ENCODE assay signal across 8 cellular contexts in genomic region chr20:54475334-54476287, GRCh38. TPM values are rescaled to one million over a fixed set of nuclear protein-coding genes. Genes with fewer than 3 reads are reported as not detected.
DNase-seq lines count a peak whose midpoint lies in the region; ATAC-seq, FAIRE-seq and TF ChIP-seq lines count a peak whose summit lies in the region.

DOK5 (plus strand) TSS chr20:54475593; CDS start chr20:54475947, 354 bp downstream.

- H3K4me3 ChIP-seq in HUES64 (ENCODE audit: low read length) (peak within 1 kb of the TSS; percentile 99), keratinocyte (ENCODE audit: control insufficient read depth in 2 of 3, extremely low read depth in 1 of 3, insufficient read depth in 2 of 3, low read depth in 1 of 3, low read length in 3 of 3) (peak within 1 kb of the TSS in 1 of 3 experiments; percentile 13), smooth muscle cell (peak within 1 kb of the TSS; percentile 81)

- H3K27ac ChIP-seq in HUES64 (ENCODE audit: low read depth, low read length), result no peak within 1 kb of the TSS
- H3K27ac ChIP-seq in keratinocyte (ENCODE audit: control insufficient read depth, insufficient read depth, low read length), result no peak within 1 kb of the TSS
- no peak within 1 kb of the TSS for H3K27ac ChIP-seq in smooth muscle cell (ENCODE audit: low read depth)

- peak within 1 kb of the TSS; percentile 48 for H3K4me2 ChIP-seq in keratinocyte (ENCODE audit: control insufficient read depth, extremely low read depth, insufficient read depth, low read depth, low read length)
- H3K4me2 ChIP-seq in smooth muscle cell, result peak within 1 kb of the TSS; percentile 95

- DNase-seq in cerebellum (ENCODE audit: low spot score) (peak; percentile 24), keratinocyte (ENCODE audit: low read depth, low spot score) (no peak), smooth muscle cell (lab: John Stamatoyannopoulos, UW; ENCODE audit: unreplicated experiment) (peak; percentile 41), NOMO-1 treated with dmso at 0.1 percent for 144 hours (lab: John Stamatoyannopoulos, UW; ENCODE audit: unreplicated experiment) (no peak)
- DNase-seq in central memory CD4-positive, alpha-beta T cell, result no peak
- DNase-seq in stimulated activated CD4-positive, alpha-beta T cell treated with anti-CD3 and anti-CD28 coated beads, Interleukin-2, amount 100 ng/mL, for 48 hours, result no peak

- H3K4me1 ChIP-seq in HUES64 (ENCODE audit: insufficient read depth, low read length) (peaks cover 31% of the 10 kb centered on the region), keratinocyte (ENCODE audit: control insufficient read depth, extremely low read depth, insufficient read depth, low read length) (no peaks in the 10 kb centered on the region), smooth muscle cell (ENCODE audit: low read depth) (peaks cover 26% of the 10 kb centered on the region)

- no peak for ATAC-seq in GM21576 (IDR thresholded peaks at IDR 0.05; ENCODE audit: unreplicated experiment)

- dilution Hi-C loops in keratinocyte (cut with MboI; ENCODE audit: extremely low pct_ligation_motif_present, low sequenced_read_pairs), result no loop called here

- H3K9me3 ChIP-seq in HUES64 (ENCODE audit: insufficient read depth, low read depth, low read length), result no peaks in the 10 kb centered on the region
- no peaks in the 10 kb centered on the region for H3K9me3 ChIP-seq in keratinocyte (ENCODE audit: control insufficient read depth, low read depth, low read length)
- H3K9me3 ChIP-seq in smooth muscle cell (replicated peaks; ENCODE audit: low read depth), result no peaks in the 10 kb centered on the region

- H3K79me2 ChIP-seq in keratinocyte (ENCODE audit: control insufficient read depth, insufficient read depth, low read length) (no peaks in the 10 kb centered on the region), smooth muscle cell (ENCODE audit: low read depth) (peaks cover 9% of the 10 kb centered on the region)

- TF ChIP-seq CTCF in keratinocyte (optimal IDR thresholded peaks at IDR 0.05 in 1 of 3, IDR thresholded peaks at IDR 0.05 in 1 of 3, conservative IDR thresholded peaks at IDR 0.05 in 1 of 3; ENCODE audit: extremely low read depth in 1 of 3, insufficient read depth in 2 of 3, low read length in 3 of 3), result no peak
- TF ChIP-seq CTCF in smooth muscle cell (IDR thresholded peaks at IDR 0.05; ENCODE audit: borderline replicate concordance, insufficient read depth, poor library complexity, severe bottlenecking), result no peak

- no peaks in the 10 kb centered on the region for H3K36me3 ChIP-seq in HUES64 (ENCODE audit: insufficient read depth, low read length)
- H3K36me3 ChIP-seq in keratinocyte (ENCODE audit: control insufficient read depth in 2 of 2, extremely low read depth in 1 of 2, insufficient read depth in 2 of 2, low read length in 2 of 2), result no peaks in the 10 kb centered on the region
- no peaks in the 10 kb centered on the region for H3K36me3 ChIP-seq in smooth muscle cell (ENCODE audit: low read depth)

- H3K9ac ChIP-seq in HUES64 (ENCODE audit: low read depth, low read length), result peak within 1 kb of the TSS; percentile 65
- H3K9ac ChIP-seq in keratinocyte (ENCODE audit: control insufficient read depth, extremely low read depth, insufficient read depth, low read length), result no peak within 1 kb of the TSS
- peak within 1 kb of the TSS; percentile 33 for H3K9ac ChIP-seq in smooth muscle cell (ENCODE audit: low read depth)

- peaks cover 10% of the 10 kb centered on the region for H3F3A ChIP-seq in smooth muscle cell (ENCODE audit: low read depth)

- under 1% methylated on average over 75 of the region's 75 CpGs for WGBS in HUES64
- under 1% methylated on average over 50 of the region's 75 CpGs for WGBS in smooth muscle cell (ENCODE audit: low lambda C conversion rate)

- H2AFZ ChIP-seq in keratinocyte (ENCODE audit: control insufficient read depth, low read length), result no peak within 1 kb of the TSS
- peak within 1 kb of the TSS; percentile 92 for H2AFZ ChIP-seq in smooth muscle cell (ENCODE audit: low read depth)

- FAIRE-seq in keratinocyte (lab: Jason Lieb, UNC), result no peak

- H3K27me3 ChIP-seq in HUES64 (ENCODE audit: insufficient read depth, low read length) (peaks cover 42% of the 10 kb centered on the region), keratinocyte (ENCODE audit: control insufficient read depth, extremely low read depth, insufficient read depth, low read length) (peaks cover 27% of the 10 kb centered on the region), smooth muscle cell (ENCODE audit: low read depth) (peaks cover 12% of the 10 kb centered on the region)

- H3K9me1 ChIP-seq in keratinocyte (ENCODE audit: control insufficient read depth, extremely low read depth, insufficient read depth, low read length), result no peaks in the 10 kb centered on the region

- H4K20me1 ChIP-seq in keratinocyte (ENCODE audit: control insufficient read depth, extremely low read depth, insufficient read depth, low read length) (no peaks in the 10 kb centered on the region), smooth muscle cell (ENCODE audit: low read depth) (no peaks in the 10 kb centered on the region)

RNA-seq across cellular contexts. Expression of gene DOK5, which starts in this region (rescaled TPM):
- polyA plus RNA-seq in HUES64 (2013, experiment 1 of 2), result 6.7 TPM
- polyA plus RNA-seq in HUES64 (2013, experiment 2 of 2), result 7.7 TPM
- total RNA-seq in cerebellum, result 23.6 TPM
- polyA plus RNA-seq in keratinocyte, result not detected in 3 replicates
- polyA plus RNA-seq in keratinocyte (2011; ENCODE audit: low read depth), result not detected
- polyA plus RNA-seq in keratinocyte (2011; cell fraction: cytosol; rRNA removed), result not detected in 2 replicates
- not detected in 2 replicates for polyA plus RNA-seq in keratinocyte (2011; cell fraction: nucleus; rRNA removed)
- polyA plus RNA-seq in keratinocyte (2012; ENCODE audit: low replicate concordance), result not detected in 2 replicates
- polyA minus RNA-seq in keratinocyte, result not detected in 3 replicates
- not detected for polyA minus RNA-seq in keratinocyte (2011; cell fraction: cytosol; rRNA and poly(A)+ RNA removed)
- polyA minus RNA-seq in keratinocyte (2011; cell fraction: nucleus; rRNA and poly(A)+ RNA removed), result not detected in 2 replicates
- total RNA-seq in smooth muscle cell, result 5.2 and 7.7 TPM in 2 replicates
- polyA plus RNA-seq in smooth muscle cell, result 7.7 and 10.4 TPM in 2 replicates

Comparison
In these comparisons a context has a peak if more than half of its experiments do, and no peak if none do; other contexts are left out.
1. DNase-seq: peak in cerebellum (single experiment) and smooth muscle cell (single experiment); none in keratinocyte (single experiment), central memory CD4-positive, alpha-beta T cell (single experiment), NOMO-1 treated with dmso at 0.1 percent for 144 hours (single experiment) and stimulated activated CD4-positive, alpha-beta T cell treated with anti-CD3 and anti-CD28 coated beads, Interleukin-2, amount 100 ng/mL, for 48 hours (0 of 2).